8 cellular contexts compared by ENCODE assay signal in genomic region chr13:31538067-31539042, GRCh38.
DNase-seq lines count a peak whose midpoint lies in the region; ATAC-seq and TF ChIP-seq lines count a peak whose summit lies in the region.

No MANE protein-coding gene starts in this region.

- no peaks in the 10 kb centered on the region for H3K4me1 ChIP-seq in HCT116 (ENCODE audit: control insufficient read depth in 1 of 2, insufficient read depth in 2 of 2, low read length in 2 of 2)
- H3K4me1 ChIP-seq in CD8-positive, alpha-beta memory T cell (ENCODE audit: insufficient read depth, low read length): no peaks in the 10 kb centered on the region

- peaks cover 36% of the 10 kb centered on the region for H3K27me3 ChIP-seq in HCT116 (ENCODE audit: insufficient read depth, low read length)
- H3K27me3 ChIP-seq in CD8-positive, alpha-beta memory T cell (ENCODE audit: insufficient read depth, low read length, poor library complexity, severe bottlenecking): no peaks in the 10 kb centered on the region

- H3K79me2 ChIP-seq in HCT116 (ENCODE audit: insufficient read depth, low read length): no peaks in the 10 kb centered on the region

- no peak overlapping the region for H2AFZ ChIP-seq in HCT116 (ENCODE audit: low read depth, low read length, poor library complexity, severe bottlenecking)

- no peak overlapping the region for H3K4me3 Mint-ChIP-seq in glutamatergic neuron (ENCODE audit: unreplicated experiment)
- H3K4me3 Mint-ChIP-seq in CD8-positive, alpha-beta memory T cell: no peak overlapping the region

- H3K4me1 Mint-ChIP-seq in glutamatergic neuron (ENCODE audit: low read depth, unreplicated experiment): no peaks in the 10 kb centered on the region
- H3K4me1 Mint-ChIP-seq in CD8-positive, alpha-beta memory T cell: no peaks in the 10 kb centered on the region

- ATAC-seq in HCT116: peak; percentile 78
- ATAC-seq in SK-N-SH treated with all-trans-retinoic acid at 6 μM for 48 hours: peak; percentile 89
- ATAC-seq in HG02885 (IDR thresholded peaks at IDR 0.05; ENCODE audit: poor library complexity, unreplicated experiment): no peak
- no peak for ATAC-seq in HG03521 (IDR thresholded peaks at IDR 0.05; ENCODE audit: unreplicated experiment)
- ATAC-seq in GM18907 (IDR thresholded peaks at IDR 0.05; ENCODE audit: unreplicated experiment): no peak

- POLR2A ChIA-PET in HCT116 (lab: Charles Lee): no interaction called here
- POLR2A ChIA-PET in CD8-positive, alpha-beta memory T cell (lab: Charles Lee): no interaction called here

- no peaks in the 10 kb centered on the region for H3K9me2 ChIP-seq in HCT116 (ENCODE audit: insufficient read depth)

- intact Hi-C loops in HCT116 (cut with micrococcal nuclease): loop anchor here (1.0 kb wide), 1 partner anchor 259 kb away; no protein-coding TSS in a partner anchor

- CTCF ChIA-PET in HCT116 (lab: Charles Lee): interaction anchor here (0.6 to 2.3 kb wide), 15 partner anchors 8 to 302 kb away, joined by 3 to 30 read pairs (median 4); no protein-coding TSS in a partner anchor
- CTCF ChIA-PET in CD8-positive, alpha-beta memory T cell (lab: Charles Lee): no interaction called here

- no peak overlapping the region for H3K9ac ChIP-seq in HCT116 (ENCODE audit: low read length)

- no peak for TF ChIP-seq POLR2A in HCT116 (IDR thresholded peaks at IDR 0.05; ENCODE audit: borderline replicate concordance, extremely low read depth, insufficient read depth, insufficient read length)

- RAD21 ChIA-PET in HCT116 (lab: Charles Lee; ENCODE audit: low non-redundant PET in 1 of 2, low total read pairs in 2 of 2, uncharacterized antibody in 2 of 2, unreplicated experiment in 2 of 2): interaction anchor here in 1 of 2 experiments (1.1 kb wide), 1 partner anchor 259 kb away, joined by 3 read pairs; no protein-coding TSS in a partner anchor

- peaks cover 1% of the 10 kb centered on the region for H3K36me3 Mint-ChIP-seq in glutamatergic neuron (ENCODE audit: unreplicated experiment)
- no peaks in the 10 kb centered on the region for H3K36me3 Mint-ChIP-seq in CD8-positive, alpha-beta memory T cell

- peak; percentile 13 to 65 (median 63); a peak in 4 of 6 replicates for TF ChIP-seq CTCF in HCT116 (IDR thresholded peaks at IDR 0.05 in 2 of 3, conservative IDR thresholded peaks at IDR 0.05 in 1 of 3; ENCODE audit: borderline replicate concordance in 1 of 3, insufficient read depth in 1 of 3, low read depth in 2 of 3, low read length in 2 of 3)
- peak; percentile 47 for TF ChIP-seq CTCF in glutamatergic neuron (IDR thresholded peaks at IDR 0.05; ENCODE audit: partially characterized antibody, unreplicated experiment)

- H3K4me3 ChIP-seq in HCT116 (replicated peaks in 1 of 2; ENCODE audit: low read depth in 1 of 2, low read length in 2 of 2): no peak overlapping the region
- H3K4me3 ChIP-seq in CD8-positive, alpha-beta memory T cell (ENCODE audit: low read length): no peak overlapping the region

- DNase-seq in A172 (ENCODE audit: low spot score): peak; percentile 35
- peak; percentile 8 for DNase-seq in HCT116 (ENCODE audit: low read depth, low spot score)
- DNase-seq in glutamatergic neuron: no peak
- DNase-seq in CD8-positive, alpha-beta memory T cell: no peak

- no peaks in the 10 kb centered on the region for H4K20me1 ChIP-seq in HCT116 (ENCODE audit: insufficient read depth)

- BruUV-seq in HCT116 (replicated peaks; lab: Mats Ljungman, UMichigan): no TSS peak

- H3K27ac Mint-ChIP-seq in glutamatergic neuron (ENCODE audit: unreplicated experiment): no peak overlapping the region
- H3K27ac Mint-ChIP-seq in CD8-positive, alpha-beta memory T cell: no peak overlapping the region

- no peak overlapping the region for H3K4me2 ChIP-seq in HCT116 (ENCODE audit: low read length)

- peak; percentile 22; the same call in 1 of the 2 replicates for TF ChIP-seq RAD21 in HCT116 (IDR thresholded peaks at IDR 0.05; ENCODE audit: low read depth)

- H3K27ac ChIP-seq in HCT116 (ENCODE audit: low read depth, low read length): no peak overlapping the region
- no peak overlapping the region for H3K27ac ChIP-seq in CD8-positive, alpha-beta memory T cell (ENCODE audit: low read depth, low read length)

- no peaks in the 10 kb centered on the region for H3K9me3 ChIP-seq in HCT116 (ENCODE audit: control insufficient read depth in 1 of 2, insufficient read depth in 1 of 2, low read depth in 1 of 2, low read length in 2 of 2)
- no peaks in the 10 kb centered on the region for H3K9me3 ChIP-seq in CD8-positive, alpha-beta memory T cell (ENCODE audit: low read length)

- no peaks in the 10 kb centered on the region for H3K9me3 Mint-ChIP-seq in glutamatergic neuron (ENCODE audit: unreplicated experiment)
- H3K9me3 Mint-ChIP-seq in CD8-positive, alpha-beta memory T cell: peaks cover 0 to 2% (median 0%) of the 10 kb centered on the region in 5 donors

- no peaks in the 10 kb centered on the region for H3K27me3 Mint-ChIP-seq in glutamatergic neuron (ENCODE audit: unreplicated experiment)
- H3K27me3 Mint-ChIP-seq in CD8-positive, alpha-beta memory T cell: peaks cover 5 to 6% of the 10 kb centered on the region in 2 donors

- no peaks in the 10 kb centered on the region for H3K36me3 ChIP-seq in HCT116 (ENCODE audit: control insufficient read depth in 1 of 2, insufficient read depth in 2 of 2, low read length in 2 of 2)
- no peaks in the 10 kb centered on the region for H3K36me3 ChIP-seq in CD8-positive, alpha-beta memory T cell (ENCODE audit: insufficient read depth, low read length)

TF ChIP-seq in HCT116, 20 proteins besides CTCF, POLR2A, EP300 and RAD21 (continues in another document):
- no peak for TF ChIP-seq MAX (IDR thresholded peaks at IDR 0.05)
- no peak for TF ChIP-seq REST (IDR thresholded peaks at IDR 0.05; ENCODE audit: low read depth)
- no peak for TF ChIP-seq POLR2AphosphoS5 (IDR thresholded peaks at IDR 0.05; ENCODE audit: low read depth, low read length)
- no peak for TF ChIP-seq EZH2phosphoT487 (IDR thresholded peaks at IDR 0.05; ENCODE audit: borderline replicate concordance)
- no peak for TF ChIP-seq EZH2 (IDR thresholded peaks at IDR 0.05)

TF ChIP-seq in SK-N-SH treated with all-trans-retinoic acid at 6 μM for 48 hours, 23 proteins besides CTCF, POLR2A, EP300 and RAD21:
- TF ChIP-seq ZNF565 (CRISPR knock-in tag; conservative IDR thresholded peaks at IDR 0.05; ENCODE audit: low read depth): no peak
- no peak for TF ChIP-seq PATZ1 (CRISPR knock-in tag; IDR thresholded peaks at IDR 0.05; ENCODE audit: borderline replicate concordance)
- no peak for TF ChIP-seq CSRNP3 (CRISPR knock-in tag; IDR thresholded peaks at IDR 0.05)
- TF ChIP-seq ZFP30 (CRISPR knock-in tag; IDR thresholded peaks at IDR 0.05): no peak

Comparison
In these comparisons a context has a peak if more than half of its experiments do, and no peak if none do; other contexts are left out.
1. DNase-seq: peak in A172 (single experiment) and HCT116 (single experiment); none in glutamatergic neuron (single experiment) and CD8-positive, alpha-beta memory T cell (0 of 5).
2. ATAC-seq: peak in HCT116 (single experiment) and SK-N-SH treated with all-trans-retinoic acid at 6 μM for 48 hours (single experiment); none in HG02885 (single experiment), HG03521 (single experiment) and GM18907 (single experiment).